15 cellular contexts compared by ENCODE assay signal in genomic region chr10:30098624-30099023, GRCh38. TPM values are rescaled to one million over a fixed set of nuclear protein-coding genes. Genes with fewer than 3 reads are reported as not detected.
DNase-seq lines count a peak whose midpoint lies in the region; ATAC-seq, FAIRE-seq and TF ChIP-seq lines count a peak whose summit lies in the region.
"Had no signal": no experiment of that assay in that cellular context is flagged by ENCODE, and none has a peak within 500 bp of the region (broad histone marks: within the 10 kb centered on the region; RNA-seq: fewer than 3 reads in every experiment).

No MANE protein-coding gene starts in this region.

- TF ChIP-seq POLR2A in endothelial cell of umbilical vein (IDR thresholded peaks at IDR 0.05; ENCODE audit: low read depth, low read length): no peak

- peak overlapping the region; percentile 64 for H3K4me2 ChIP-seq in PC-9
- H3K4me2 ChIP-seq in endothelial cell of umbilical vein (ENCODE audit: insufficient read depth, low read length): no peak overlapping the region

- intact Hi-C loops in PC-9 (cut with micrococcal nuclease; ENCODE audit: unreplicated experiment) (loop anchor here (1.0 to 5.0 kb wide), 3 partner anchors 40 to 88 kb away; partner anchors contain the start of gene JCAD), endothelial cell of umbilical vein (cut with micrococcal nuclease) (no loop called here)

- no peaks in the 10 kb centered on the region for H3K9me2 ChIP-seq in PC-9 (ENCODE audit: insufficient read depth)

- H3K9me3 ChIP-seq in PC-9 (ENCODE audit: insufficient read depth, low read depth) (no peaks in the 10 kb centered on the region), endothelial cell of umbilical vein (replicated peaks; ENCODE audit: control insufficient read depth, insufficient read depth, low read length) (no peaks in the 10 kb centered on the region)
- H3K9me3 ChIP-seq: body of pancreas had no signal

- peak; percentile 64 for FAIRE-seq in endothelial cell of umbilical vein (lab: Jason Lieb, UNC)

- H3K4me1 ChIP-seq in PC-9 (replicated peaks; ENCODE audit: insufficient read depth) (peaks cover 44% of the 10 kb centered on the region), endothelial cell of umbilical vein (ENCODE audit: control insufficient read depth, extremely low read depth, insufficient read depth, low read length) (peaks cover 8% of the 10 kb centered on the region)
- H3K4me1 ChIP-seq: body of pancreas had no signal

- BruUV-seq in PC-9 (replicated peaks; lab: Mats Ljungman, UMichigan) (no TSS peak), endothelial cell of umbilical vein (replicated peaks; lab: Mats Ljungman, UMichigan) (no TSS peak)

- no peak overlapping the region for H3K9ac ChIP-seq in endothelial cell of umbilical vein (replicated peaks; ENCODE audit: extremely low read depth, insufficient read depth, low read length)

- no peaks in the 10 kb centered on the region for H3K79me2 ChIP-seq in PC-9 (ENCODE audit: low read depth)
- no peaks in the 10 kb centered on the region for H3K79me2 ChIP-seq in endothelial cell of umbilical vein (ENCODE audit: control insufficient read depth, insufficient read depth, low read length)

- no peak overlapping the region for H2AFZ ChIP-seq in PC-9
- no peak overlapping the region for H2AFZ ChIP-seq in endothelial cell of umbilical vein (ENCODE audit: low read depth, low read length)

- dilution Hi-C loops in endothelial cell of umbilical vein (cut with MboI; ENCODE audit: extremely low pct_ligation_motif_present, low sequenced_read_pairs): no loop called here

- H3K36me3 ChIP-seq in PC-9 (ENCODE audit: low read depth): no peaks in the 10 kb centered on the region
- H3K36me3 ChIP-seq in endothelial cell of umbilical vein (ENCODE audit: control insufficient read depth in 2 of 2, extremely low read depth in 1 of 2, insufficient read depth in 2 of 2, low read length in 2 of 2): no peaks in the 10 kb centered on the region

- POLR2A ChIA-PET in PC-9 (lab: Charles Lee; ENCODE audit: unreplicated experiment): interaction anchor here (0.7 kb wide), 1 partner anchor 88 kb away, joined by 7 read pairs; no protein-coding TSS in a partner anchor
- POLR2A ChIA-PET in endothelial cell of umbilical vein (lab: Charles Lee): interaction anchor here (0.6 to 0.7 kb wide), 2 partner anchors 10 to 13 kb away, joined by 3 to 4 read pairs; no protein-coding TSS in a partner anchor

- H3F3A ChIP-seq in PC-9 (ENCODE audit: insufficient read depth, low read depth): peaks cover 12% of the 10 kb centered on the region

- peak overlapping the region; percentile 77 for H3K27ac ChIP-seq in PC-9
- H3K27ac ChIP-seq in endothelial cell of umbilical vein (ENCODE audit: insufficient read depth, low read depth, low read length): no peak overlapping the region
- H3K27ac ChIP-seq: body of pancreas had no signal

- no peaks in the 10 kb centered on the region for H4K20me1 ChIP-seq in PC-9 (ENCODE audit: insufficient read depth)
- no peaks in the 10 kb centered on the region for H4K20me1 ChIP-seq in endothelial cell of umbilical vein (replicated peaks; ENCODE audit: control insufficient read depth, extremely low read depth, insufficient read depth, low read length)

- H3K4me3 ChIP-seq in PC-9 (no peak overlapping the region; the same call in 1 of the 2 replicates), endothelial cell of umbilical vein (replicated peaks in 1 of 3; ENCODE audit: insufficient read depth in 1 of 3, low read depth in 1 of 3, low read length in 3 of 3) (no peak overlapping the region)
- H3K4me3 ChIP-seq: body of pancreas had no signal

- DNase-seq in EL: peak; percentile 86
- peak; percentile 38 to 92 for DNase-seq in PC-9
- peak; percentile 49 for DNase-seq in endothelial cell of umbilical vein (ENCODE audit: low read depth, low spot score)
- DNase-seq in pulmonary artery endothelial cell (ENCODE audit: low read depth, low spot score): peak; percentile 24
- DNase-seq in NCI-H524 (lab: John Stamatoyannopoulos, UW): no peak
- DNase-seq: activated B cell treated with CpG ODN at 0.5 μM for 24 hours; activated T-cell treated with anti-CD3 and anti-CD28 coated beads, Interleukin-2, amount 50 U/mL, for 1 hour; body of pancreas; Calu3; NCI-H1417 treated with DMSO at 0.1 percent for 48 hours; NCI-H748 treated with DMSO at 0.1 percent for 48 hours; retina had no signal

- ATAC-seq in HG03439 (IDR thresholded peaks at IDR 0.05; ENCODE audit: unreplicated experiment): no peak
- no peak for ATAC-seq in GM19351 (IDR thresholded peaks at IDR 0.05; ENCODE audit: unreplicated experiment)
- ATAC-seq in GM18498 (IDR thresholded peaks at IDR 0.05; ENCODE audit: unreplicated experiment): no peak
- ATAC-seq: body of pancreas had no signal

- no peaks in the 10 kb centered on the region for H3K9me1 ChIP-seq in endothelial cell of umbilical vein (replicated peaks; ENCODE audit: control insufficient read depth, extremely low read depth, insufficient read depth, low read length)

- H3K27me3 ChIP-seq in PC-9 (ENCODE audit: insufficient read depth, low read depth) (no peaks in the 10 kb centered on the region), endothelial cell of umbilical vein (ENCODE audit: control insufficient read depth in 2 of 2, insufficient read depth in 2 of 2, low read length in 2 of 2) (peaks cover 0 to 2% of the 10 kb centered on the region in 2 experiments)
- H3K27me3 ChIP-seq: body of pancreas had no signal

- TF ChIP-seq CTCF in PC-9 (conservative IDR thresholded peaks at IDR 0.05): no peak
- no peak for TF ChIP-seq CTCF in endothelial cell of umbilical vein (IDR thresholded peaks at IDR 0.05; ENCODE audit: extremely low read depth in 1 of 2, insufficient read depth in 1 of 2, low read depth in 1 of 2, low read length in 2 of 2)

- CTCF ChIA-PET in PC-9 (lab: Charles Lee) (interaction anchor here (1.0 to 1.1 kb wide), 2 partner anchors 53 to 88 kb away, joined by 4 to 5 read pairs; no protein-coding TSS in a partner anchor), endothelial cell of umbilical vein (lab: Charles Lee) (interaction anchor here (0.7 to 3.2 kb wide), 9 partner anchors 10 to 171 kb away, joined by 3 to 21 read pairs (median 4); partner anchors contain the start of gene JCAD)

TF ChIP-seq in endothelial cell of umbilical vein, 7 proteins besides CTCF, POLR2A, EP300 and RAD21:
- TF ChIP-seq POLR2AphosphoS5 (IDR thresholded peaks at IDR 0.05; ENCODE audit: insufficient read depth, low read depth, low read length): no peak
- TF ChIP-seq EZH2 (IDR thresholded peaks at IDR 0.05; ENCODE audit: borderline replicate concordance, low read depth, low read length, severe bottlenecking): no peak
- no peak for TF ChIP-seq MYC (IDR thresholded peaks at IDR 0.05; ENCODE audit: low read depth, low read length)
- peak; percentile 28 for TF ChIP-seq JUN (IDR thresholded peaks at IDR 0.05; ENCODE audit: borderline replicate concordance, insufficient read depth, insufficient read length, low read depth)
- peak; percentile 52 for TF ChIP-seq GATA2 (IDR thresholded peaks at IDR 0.05; ENCODE audit: insufficient read depth, insufficient read length, low read depth, low read length)
- peak; percentile 54 for TF ChIP-seq FOS (IDR thresholded peaks at IDR 0.05; ENCODE audit: borderline replicate concordance, insufficient read depth, low read length)
- TF ChIP-seq MAX (IDR thresholded peaks at IDR 0.05; ENCODE audit: insufficient read depth, insufficient read length): no peak

RNA-seq across cellular contexts. Expression of gene JCAD, which starts 39.2 kb away (rescaled TPM):
- total RNA-seq in PC-9 (2021) (30.5 and 36.7 TPM in 2 replicates), endothelial cell of umbilical vein (76.3 and 79.7 TPM in 2 replicates), pulmonary artery endothelial cell (47.9 and 49.9 TPM in 2 replicates)
- 17.5 and 19.3 TPM in 2 replicates for polyA plus RNA-seq in endothelial cell of umbilical vein
- 23.1 and 29.1 TPM in 2 replicates for polyA plus RNA-seq in endothelial cell of umbilical vein (2011; cell fraction: cytosol; rRNA removed)
- 23.5 and 24.5 TPM in 2 replicates for polyA plus RNA-seq in endothelial cell of umbilical vein (2011; cell fraction: nucleus; rRNA removed)
- 28.1 and 35.3 TPM in 2 replicates for polyA plus RNA-seq in endothelial cell of umbilical vein (2012)
- 50.6 and 50.9 TPM in 2 replicates for polyA minus RNA-seq in endothelial cell of umbilical vein
- polyA minus RNA-seq in endothelial cell of umbilical vein (2011; cell fraction: cytosol; rRNA and poly(A)+ RNA removed): not detected
- 24.4 and 27.1 TPM in 2 replicates for polyA minus RNA-seq in endothelial cell of umbilical vein (2011; cell fraction: nucleus; rRNA and poly(A)+ RNA removed)
- total RNA-seq: activated B cell treated with CpG ODN at 0.5 μM for 24 hours had no signal

Comparison
In these comparisons a context has a peak if more than half of its experiments do, and no peak if none do; other contexts are left out.
1. DNase-seq: peak in EL (single experiment), PC-9 (2 of 2), endothelial cell of umbilical vein (single experiment) and pulmonary artery endothelial cell (single experiment); none in NCI-H524 (0 of 2).